In the genomic region with DNA sequence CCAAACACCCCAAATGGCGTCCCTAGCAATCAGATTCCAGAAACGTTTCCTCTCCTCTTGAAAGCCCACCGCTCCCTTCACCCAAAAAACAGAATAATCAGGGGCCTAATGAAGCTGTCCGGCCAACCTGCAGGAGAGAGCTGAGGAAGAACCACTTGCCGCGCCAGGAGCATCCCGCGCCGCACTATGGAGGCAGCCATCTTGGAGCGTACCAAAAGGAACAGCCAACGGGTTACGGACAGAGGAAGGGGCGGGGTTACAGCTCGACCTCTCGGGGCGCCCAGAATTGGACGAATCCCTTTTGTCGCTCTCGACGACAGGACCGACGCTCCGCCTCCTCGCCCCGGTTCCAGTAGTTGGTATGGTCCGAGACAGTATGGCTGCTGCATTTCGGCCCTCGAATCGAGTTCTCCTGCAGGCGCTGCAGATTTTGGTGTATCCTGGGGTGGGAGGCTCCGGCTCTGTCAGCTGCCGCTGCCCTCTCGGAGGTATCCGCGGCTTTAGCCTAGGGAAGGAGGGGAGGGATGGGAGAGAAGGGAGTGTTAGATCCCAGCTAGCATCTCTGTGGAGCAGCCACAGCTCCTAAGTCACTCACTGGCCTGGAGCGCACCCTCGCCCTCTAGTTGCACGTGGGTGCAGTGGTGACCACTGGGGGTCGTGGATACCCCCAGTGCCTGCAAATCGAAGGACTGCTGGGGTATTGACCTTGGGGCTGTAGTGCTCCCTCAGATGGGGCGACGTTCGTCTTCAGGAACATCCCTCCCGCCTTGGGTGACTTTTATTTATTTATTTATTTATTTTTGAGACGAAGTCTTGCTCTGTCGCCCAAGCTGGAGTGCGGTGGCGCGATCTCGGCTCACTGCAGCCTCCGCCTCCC, we compare ENCODE assay signal across 1 cellular context.
A peak's percentile ranks its signal among the peaks of the same experiment; 100 is the strongest.
TF ChIP-seq lines count a peak whose summit lies in the region.

A gene (minus strand): TSS at position 219 of the 877 bp plus-strand sequence. CDS start 19 bp downstream, at position 200.
A gene with protein sequence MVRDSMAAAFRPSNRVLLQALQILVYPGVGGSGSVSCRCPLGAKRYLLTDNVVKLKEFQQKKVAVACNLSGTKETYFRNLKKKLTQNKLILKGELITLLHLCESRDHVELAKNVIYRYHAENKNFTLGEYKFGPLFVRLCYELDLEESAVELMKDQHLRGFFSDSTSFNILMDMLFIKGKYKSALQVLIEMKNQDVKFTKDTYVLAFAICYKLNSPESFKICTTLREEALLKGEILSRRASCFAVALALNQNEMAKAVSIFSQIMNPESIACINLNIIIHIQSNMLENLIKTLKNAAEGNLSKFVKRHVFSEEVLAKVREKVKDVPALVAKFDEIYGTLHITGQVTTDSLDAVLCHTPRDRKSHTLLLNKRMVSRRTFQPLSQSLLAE (plus strand): TSS at position 352 of the 877 bp plus-strand sequence. CDS start 10 bp downstream, at position 362.

TF ChIP-seq in HepG2, 621 proteins besides CTCF, POLR2A, EP300 and RAD21 (continued from another document and continues in another):
- TF ChIP-seq, protein P1, sequence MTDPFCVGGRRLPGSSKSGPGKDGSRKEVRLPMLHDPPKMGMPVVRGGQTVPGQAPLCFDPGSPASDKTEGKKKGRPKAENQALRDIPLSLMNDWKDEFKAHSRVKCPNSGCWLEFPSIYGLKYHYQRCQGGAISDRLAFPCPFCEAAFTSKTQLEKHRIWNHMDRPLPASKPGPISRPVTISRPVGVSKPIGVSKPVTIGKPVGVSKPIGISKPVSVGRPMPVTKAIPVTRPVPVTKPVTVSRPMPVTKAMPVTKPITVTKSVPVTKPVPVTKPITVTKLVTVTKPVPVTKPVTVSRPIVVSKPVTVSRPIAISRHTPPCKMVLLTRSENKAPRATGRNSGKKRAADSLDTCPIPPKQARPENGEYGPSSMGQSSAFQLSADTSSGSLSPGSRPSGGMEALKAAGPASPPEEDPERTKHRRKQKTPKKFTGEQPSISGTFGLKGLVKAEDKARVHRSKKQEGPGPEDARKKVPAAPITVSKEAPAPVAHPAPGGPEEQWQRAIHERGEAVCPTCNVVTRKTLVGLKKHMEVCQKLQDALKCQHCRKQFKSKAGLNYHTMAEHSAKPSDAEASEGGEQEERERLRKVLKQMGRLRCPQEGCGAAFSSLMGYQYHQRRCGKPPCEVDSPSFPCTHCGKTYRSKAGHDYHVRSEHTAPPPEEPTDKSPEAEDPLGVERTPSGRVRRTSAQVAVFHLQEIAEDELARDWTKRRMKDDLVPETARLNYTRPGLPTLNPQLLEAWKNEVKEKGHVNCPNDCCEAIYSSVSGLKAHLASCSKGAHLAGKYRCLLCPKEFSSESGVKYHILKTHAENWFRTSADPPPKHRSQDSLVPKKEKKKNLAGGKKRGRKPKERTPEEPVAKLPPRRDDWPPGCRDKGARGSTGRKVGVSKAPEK (CRISPR knock-in tag; IDR thresholded peaks at IDR 0.05; ENCODE audit: borderline replicate concordance) = no peak
- TF ChIP-seq ZNF446 (CRISPR knock-in tag; IDR thresholded peaks at IDR 0.05) (no peak), ATM (IDR thresholded peaks at IDR 0.05; ENCODE audit: borderline replicate concordance) (no peak), GABPB1 (CRISPR knock-in tag; IDR thresholded peaks at IDR 0.05) (peak; percentile 90), ZNF432 (CRISPR knock-in tag; IDR thresholded peaks at IDR 0.05; ENCODE audit: borderline replicate concordance) (no peak), AHR (CRISPR knock-in tag; IDR thresholded peaks at IDR 0.05) (0 out of 2 replicates have a peak, but pooled peaks have one; percentile 36), POLR2AphosphoS2 (IDR thresholded peaks at IDR 0.05; ENCODE audit: low read depth, low read length) (no peak), PCBP1 (IDR thresholded peaks at IDR 0.05; ENCODE audit: borderline replicate concordance, low read depth, low read length) (0 out of 2 replicates have a peak, but pooled peaks have one; percentile 67), NFYC (CRISPR knock-in tag; IDR thresholded peaks at IDR 0.05) (peak; percentile 75), ZNF761 (CRISPR knock-in tag; conservative IDR thresholded peaks at IDR 0.05) (peak; percentile 59), NR2F6 (IDR thresholded peaks at IDR 0.05) (peak; percentile 52; the same call in 1 of the 2 replicates), NR2F6 (CRISPR knock-in tag; IDR thresholded peaks at IDR 0.05) (no peak), ZBTB8A (CRISPR knock-in tag; IDR thresholded peaks at IDR 0.05; ENCODE audit: borderline replicate concordance, low read depth) (peak; percentile 31; the same call in 1 of the 2 replicates), ETV6 (CRISPR knock-in tag; conservative IDR thresholded peaks at IDR 0.05) (no peak), CEBPG (CRISPR knock-in tag; IDR thresholded peaks at IDR 0.05) (no peak), SALL2 (CRISPR knock-in tag; IDR thresholded peaks at IDR 0.05) (peak; percentile 66; the same call in 1 of the 2 replicates), ZNF614 (CRISPR knock-in tag; IDR thresholded peaks at IDR 0.05; ENCODE audit: borderline replicate concordance) (peak; percentile 14; the same call in 1 of the 2 replicates), PAX8 (CRISPR knock-in tag; IDR thresholded peaks at IDR 0.05; ENCODE audit: borderline replicate concordance) (no peak), ARID2 (CRISPR knock-in tag; IDR thresholded peaks at IDR 0.05; ENCODE audit: borderline replicate concordance) (no peak), ZBTB7B (CRISPR knock-in tag; IDR thresholded peaks at IDR 0.05) (peak; percentile 79), TGIF2 (CRISPR knock-in tag; IDR thresholded peaks at IDR 0.05) (no peak), POLR2AphosphoS5 (IDR thresholded peaks at IDR 0.05; ENCODE audit: low read depth, low read length) (peak; percentile 95), NFATC3 (CRISPR knock-in tag; IDR thresholded peaks at IDR 0.05) (peak; percentile 54; the same call in 1 of the 2 replicates), GTF3A (CRISPR knock-in tag; conservative IDR thresholded peaks at IDR 0.05) (no peak), FOXK2 (IDR thresholded peaks at IDR 0.05) (peak; percentile 81), ATF7 (IDR thresholded peaks at IDR 0.05) (no peak), ATF7 (CRISPR knock-in tag; IDR thresholded peaks at IDR 0.05) (peak; percentile 55; the same call in 1 of the 2 replicates), KMT2B (CRISPR knock-in tag; IDR thresholded peaks at IDR 0.05) (peak; percentile 80), ZNF570 (CRISPR knock-in tag; IDR thresholded peaks at IDR 0.05; ENCODE audit: borderline replicate concordance) (no peak), ZNF616 (CRISPR knock-in tag; IDR thresholded peaks at IDR 0.05; ENCODE audit: low read depth) (no peak; the same call in 1 of the 2 replicates), MED8 (CRISPR knock-in tag; IDR thresholded peaks at IDR 0.05; ENCODE audit: insufficient replicate concordance) (peak; percentile 84), WIZ (CRISPR knock-in tag; IDR thresholded peaks at IDR 0.05) (no peak), MAZ (IDR thresholded peaks at IDR 0.05; ENCODE audit: borderline replicate concordance, low read depth, low read length) (no peak), MAZ (CRISPR knock-in tag; IDR thresholded peaks at IDR 0.05; ENCODE audit: low read depth) (peak; percentile 44), MXI1 (IDR thresholded peaks at IDR 0.05; ENCODE audit: borderline replicate concordance, low read depth, low read length) (peak; percentile 72; the same call in 1 of the 3 replicates), ZNF33B (CRISPR knock-in tag; IDR thresholded peaks at IDR 0.05) (peak; percentile 87; the same call in 1 of the 2 replicates), ELF3 (CRISPR knock-in tag; IDR thresholded peaks at IDR 0.05) (peak; percentile 11; the same call in 1 of the 2 replicates), RXRA (CRISPR knock-in tag; IDR thresholded peaks at IDR 0.05) (peak; percentile 60; the same call in 1 of the 2 replicates), NKX3-1 (CRISPR knock-in tag; IDR thresholded peaks at IDR 0.05) (no peak), ZNF549 (CRISPR knock-in tag; IDR thresholded peaks at IDR 0.05) (no peak), ZFAT (CRISPR knock-in tag; conservative IDR thresholded peaks at IDR 0.05) (no peak), NFKB2 (CRISPR knock-in tag; IDR thresholded peaks at IDR 0.05; ENCODE audit: borderline replicate concordance) (peak; percentile 84; the same call in 1 of the 2 replicates), ZFP36 (IDR thresholded peaks at IDR 0.05; ENCODE audit: borderline replicate concordance, low read depth, low read length, partially characterized antibody) (no peak)
- TF ChIP-seq, protein P2, sequence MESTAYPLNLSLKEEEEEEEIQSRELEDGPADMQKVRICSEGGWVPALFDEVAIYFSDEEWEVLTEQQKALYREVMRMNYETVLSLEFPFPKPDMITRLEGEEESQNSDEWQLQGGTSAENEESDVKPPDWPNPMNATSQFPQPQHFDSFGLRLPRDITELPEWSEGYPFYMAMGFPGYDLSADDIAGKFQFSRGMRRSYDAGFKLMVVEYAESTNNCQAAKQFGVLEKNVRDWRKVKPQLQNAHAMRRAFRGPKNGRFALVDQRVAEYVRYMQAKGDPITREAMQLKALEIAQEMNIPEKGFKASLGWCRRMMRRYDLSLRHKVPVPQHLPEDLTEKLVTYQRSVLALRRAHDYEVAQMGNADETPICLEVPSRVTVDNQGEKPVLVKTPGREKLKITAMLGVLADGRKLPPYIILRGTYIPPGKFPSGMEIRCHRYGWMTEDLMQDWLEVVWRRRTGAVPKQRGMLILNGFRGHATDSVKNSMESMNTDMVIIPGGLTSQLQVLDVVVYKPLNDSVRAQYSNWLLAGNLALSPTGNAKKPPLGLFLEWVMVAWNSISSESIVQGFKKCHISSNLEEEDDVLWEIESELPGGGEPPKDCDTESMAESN (CRISPR knock-in tag; conservative IDR thresholded peaks at IDR 0.05) = peak; percentile 77
- TF ChIP-seq, protein P3, sequence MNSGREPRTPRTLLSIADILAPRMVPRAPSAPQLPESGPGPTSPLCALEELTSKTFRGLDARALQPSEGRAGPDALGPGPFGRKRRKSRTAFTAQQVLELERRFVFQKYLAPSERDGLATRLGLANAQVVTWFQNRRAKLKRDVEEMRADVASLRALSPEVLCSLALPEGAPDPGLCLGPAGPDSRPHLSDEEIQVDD (CRISPR knock-in tag; IDR thresholded peaks at IDR 0.05; ENCODE audit: borderline replicate concordance) = no peak; the same call in 1 of the 2 replicates
- TF ChIP-seq, protein P4, sequence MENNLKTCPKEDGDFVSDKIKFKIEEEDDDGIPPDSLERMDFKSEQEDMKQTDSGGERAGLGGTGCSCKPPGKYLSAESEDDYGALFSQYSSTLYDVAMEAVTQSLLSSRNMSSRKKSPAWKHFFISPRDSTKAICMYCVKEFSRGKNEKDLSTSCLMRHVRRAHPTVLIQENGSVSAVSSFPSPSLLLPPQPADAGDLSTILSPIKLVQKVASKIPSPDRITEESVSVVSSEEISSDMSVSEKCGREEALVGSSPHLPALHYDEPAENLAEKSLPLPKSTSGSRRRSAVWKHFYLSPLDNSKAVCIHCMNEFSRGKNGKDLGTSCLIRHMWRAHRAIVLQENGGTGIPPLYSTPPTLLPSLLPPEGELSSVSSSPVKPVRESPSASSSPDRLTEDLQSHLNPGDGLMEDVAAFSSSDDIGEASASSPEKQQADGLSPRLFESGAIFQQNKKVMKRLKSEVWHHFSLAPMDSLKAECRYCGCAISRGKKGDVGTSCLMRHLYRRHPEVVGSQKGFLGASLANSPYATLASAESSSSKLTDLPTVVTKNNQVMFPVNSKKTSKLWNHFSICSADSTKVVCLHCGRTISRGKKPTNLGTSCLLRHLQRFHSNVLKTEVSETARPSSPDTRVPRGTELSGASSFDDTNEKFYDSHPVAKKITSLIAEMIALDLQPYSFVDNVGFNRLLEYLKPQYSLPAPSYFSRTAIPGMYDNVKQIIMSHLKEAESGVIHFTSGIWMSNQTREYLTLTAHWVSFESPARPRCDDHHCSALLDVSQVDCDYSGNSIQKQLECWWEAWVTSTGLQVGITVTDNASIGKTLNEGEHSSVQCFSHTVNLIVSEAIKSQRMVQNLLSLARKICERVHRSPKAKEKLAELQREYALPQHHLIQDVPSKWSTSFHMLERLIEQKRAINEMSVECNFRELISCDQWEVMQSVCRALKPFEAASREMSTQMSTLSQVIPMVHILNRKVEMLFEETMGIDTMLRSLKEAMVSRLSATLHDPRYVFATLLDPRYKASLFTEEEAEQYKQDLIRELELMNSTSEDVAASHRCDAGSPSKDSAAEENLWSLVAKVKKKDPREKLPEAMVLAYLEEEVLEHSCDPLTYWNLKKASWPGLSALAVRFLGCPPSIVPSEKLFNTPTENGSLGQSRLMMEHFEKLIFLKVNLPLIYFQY (CRISPR knock-in tag; IDR thresholded peaks at IDR 0.05; ENCODE audit: borderline replicate concordance) = no peak
- TF ChIP-seq, protein P5, sequence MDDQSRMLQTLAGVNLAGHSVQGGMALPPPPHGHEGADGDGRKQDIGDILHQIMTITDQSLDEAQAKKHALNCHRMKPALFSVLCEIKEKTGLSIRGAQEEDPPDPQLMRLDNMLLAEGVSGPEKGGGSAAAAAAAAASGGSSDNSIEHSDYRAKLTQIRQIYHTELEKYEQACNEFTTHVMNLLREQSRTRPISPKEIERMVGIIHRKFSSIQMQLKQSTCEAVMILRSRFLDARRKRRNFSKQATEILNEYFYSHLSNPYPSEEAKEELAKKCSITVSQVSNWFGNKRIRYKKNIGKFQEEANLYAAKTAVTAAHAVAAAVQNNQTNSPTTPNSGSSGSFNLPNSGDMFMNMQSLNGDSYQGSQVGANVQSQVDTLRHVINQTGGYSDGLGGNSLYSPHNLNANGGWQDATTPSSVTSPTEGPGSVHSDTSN (CRISPR knock-in tag; IDR thresholded peaks at IDR 0.05; ENCODE audit: borderline replicate concordance) = no peak
- TF ChIP-seq, protein P6, sequence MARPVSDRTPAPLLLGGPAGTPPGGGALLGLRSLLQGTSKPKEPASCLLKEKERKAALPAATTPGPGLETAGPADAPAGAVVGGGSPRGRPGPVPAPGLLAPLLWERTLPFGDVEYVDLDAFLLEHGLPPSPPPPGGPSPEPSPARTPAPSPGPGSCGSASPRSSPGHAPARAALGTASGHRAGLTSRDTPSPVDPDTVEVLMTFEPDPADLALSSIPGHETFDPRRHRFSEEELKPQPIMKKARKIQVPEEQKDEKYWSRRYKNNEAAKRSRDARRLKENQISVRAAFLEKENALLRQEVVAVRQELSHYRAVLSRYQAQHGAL (CRISPR knock-in tag; IDR thresholded peaks at IDR 0.05; ENCODE audit: not compliant biosample characterization) = no peak
- TF ChIP-seq, protein P7, sequence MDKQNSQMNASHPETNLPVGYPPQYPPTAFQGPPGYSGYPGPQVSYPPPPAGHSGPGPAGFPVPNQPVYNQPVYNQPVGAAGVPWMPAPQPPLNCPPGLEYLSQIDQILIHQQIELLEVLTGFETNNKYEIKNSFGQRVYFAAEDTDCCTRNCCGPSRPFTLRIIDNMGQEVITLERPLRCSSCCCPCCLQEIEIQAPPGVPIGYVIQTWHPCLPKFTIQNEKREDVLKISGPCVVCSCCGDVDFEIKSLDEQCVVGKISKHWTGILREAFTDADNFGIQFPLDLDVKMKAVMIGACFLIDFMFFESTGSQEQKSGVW (CRISPR knock-in tag; IDR thresholded peaks at IDR 0.05; ENCODE audit: borderline replicate concordance) = no peak
- TF ChIP-seq, protein P8, sequence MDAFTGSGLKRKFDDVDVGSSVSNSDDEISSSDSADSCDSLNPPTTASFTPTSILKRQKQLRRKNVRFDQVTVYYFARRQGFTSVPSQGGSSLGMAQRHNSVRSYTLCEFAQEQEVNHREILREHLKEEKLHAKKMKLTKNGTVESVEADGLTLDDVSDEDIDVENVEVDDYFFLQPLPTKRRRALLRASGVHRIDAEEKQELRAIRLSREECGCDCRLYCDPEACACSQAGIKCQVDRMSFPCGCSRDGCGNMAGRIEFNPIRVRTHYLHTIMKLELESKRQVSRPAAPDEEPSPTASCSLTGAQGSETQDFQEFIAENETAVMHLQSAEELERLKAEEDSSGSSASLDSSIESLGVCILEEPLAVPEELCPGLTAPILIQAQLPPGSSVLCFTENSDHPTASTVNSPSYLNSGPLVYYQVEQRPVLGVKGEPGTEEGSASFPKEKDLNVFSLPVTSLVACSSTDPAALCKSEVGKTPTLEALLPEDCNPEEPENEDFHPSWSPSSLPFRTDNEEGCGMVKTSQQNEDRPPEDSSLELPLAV (CRISPR knock-in tag; conservative IDR thresholded peaks at IDR 0.05; ENCODE audit: low read depth) = 0 out of 2 replicates have a peak, but pooled peaks have one; percentile 47
